19 cellular contexts compared by ENCODE assay signal in the genomic region with DNA sequence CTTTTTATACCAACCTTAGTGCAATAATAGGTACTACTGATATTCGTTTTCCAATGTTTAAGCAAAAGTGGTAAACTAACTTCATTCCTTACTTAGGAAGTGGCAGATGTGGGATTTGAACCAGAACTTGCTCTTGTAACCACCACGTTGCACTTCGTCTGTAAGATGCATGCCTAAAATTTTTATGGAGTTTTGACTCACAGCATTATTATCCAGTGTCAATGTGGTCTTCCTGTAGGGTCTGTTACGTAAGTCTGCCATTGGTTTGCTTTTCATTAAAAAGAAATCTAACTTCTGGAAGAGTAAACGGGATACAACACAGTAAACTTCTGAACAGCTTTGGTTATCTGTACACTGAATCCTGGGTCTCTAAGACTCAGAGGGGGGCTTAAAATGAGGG.
DNase-seq lines count a peak whose midpoint lies in the region; ATAC-seq and TF ChIP-seq lines count a peak whose summit lies in the region.
"Had no signal": no experiment of that assay in that cellular context is flagged by ENCODE, and none has a peak within 500 bp of the region (broad histone marks: within the 10 kb centered on the region; RNA-seq: fewer than 3 reads in every experiment).

No MANE protein-coding gene starts in this region.

- no peak overlapping the region for H3K4me3 ChIP-seq in SJSA1
- no peak overlapping the region for H3K4me3 ChIP-seq in esophagus muscularis mucosa
- H3K4me3 ChIP-seq: MG63, SJCRH30, smooth muscle cell, testis had no signal

- no peak for ATAC-seq in stimulated activated naive CD8-positive, alpha-beta T cell treated with anti-CD3 and anti-CD28 coated beads, Interleukin-15, Interleukin-2, amounts not matched to agents 100 U/mL and 50 U/mL, for 24 hours
- ATAC-seq: activated naive CD8-positive, alpha-beta T cell treated with anti-CD3 and anti-CD28 coated beads, Interleukin-2, amount 50 U/mL, for 24 hours; activated T-helper 17 cell treated with anti-CD3 and anti-CD28 coated beads, Interleukin-2, amount 50 U/mL, for 72 hours; CD8-positive, alpha-beta T cell; HCT116; naive thymus-derived CD4-positive, alpha-beta T cell had no signal

- no peak for TF ChIP-seq POLR2A in esophagus muscularis mucosa (IDR thresholded peaks at IDR 0.05; ENCODE audit: low read depth)

- TF ChIP-seq EP300 in esophagus muscularis mucosa (IDR thresholded peaks at IDR 0.05) = no peak

- H3K9me3 ChIP-seq in SJSA1 (replicated peaks) (no peaks in the 10 kb centered on the region), esophagus muscularis mucosa (no peaks in the 10 kb centered on the region)
- H3K9me3 ChIP-seq: SJCRH30, testis had no signal

- no peak for TF ChIP-seq CTCF in esophagus muscularis mucosa (IDR thresholded peaks at IDR 0.05)

- DNase-seq in GM03348 (ENCODE audit: low spot score) (peak; percentile 59), SJSA1 (ENCODE audit: low read depth in 1 of 2, low spot score in 2 of 2) (peak in 1 of 2 experiments; percentile 43), fibroblast of peridontal ligament (ENCODE audit: extremely low read depth) (peak; percentile 92), amygdala (lab: John Stamatoyannopoulos, UW) (no peak), LoVo (ENCODE audit: low spot score) (no peak), esophagus muscularis mucosa (ENCODE audit: extremely low spot score) (no peak)
- no peak for DNase-seq in stimulated activated naive CD8-positive, alpha-beta T cell treated with anti-CD3 and anti-CD28 coated beads, Interleukin-15, Interleukin-2, amounts not matched to agents 100 U/mL and 50 U/mL, for 24 hours
- DNase-seq: activated CD4-positive, CD25-positive, alpha-beta regulatory T cell treated with anti-CD3 and anti-CD28 coated beads, Interleukin-2, amount 50 U/mL, for 72 hours; activated naive CD8-positive, alpha-beta T cell treated with anti-CD3 and anti-CD28 coated beads, Interleukin-2, amount 50 U/mL, for 24 hours; CD8-positive, alpha-beta T cell; DND-41; MG63; naive thymus-derived CD4-positive, alpha-beta T cell; NCI-H1694; SJCRH30; testis had no signal

- peaks cover 17% of the 10 kb centered on the region for H3K4me1 ChIP-seq in SJSA1 (replicated peaks)
- H3K4me1 ChIP-seq in esophagus muscularis mucosa = no peaks in the 10 kb centered on the region
- H3K4me1 ChIP-seq: SJCRH30, testis had no signal

- intact Hi-C loops in esophagus muscularis mucosa (cut with DNase I) = no loop called here

- H3K27me3 ChIP-seq in SJSA1 (replicated peaks) = no peaks in the 10 kb centered on the region
- H3K27me3 ChIP-seq in esophagus muscularis mucosa = no peaks in the 10 kb centered on the region
- H3K27me3 ChIP-seq: MG63, testis had no signal

- H3K36me3 ChIP-seq in SJSA1 (no peaks in the 10 kb centered on the region), esophagus muscularis mucosa (no peaks in the 10 kb centered on the region)
- H3K36me3 ChIP-seq: MG63, SJCRH30 had no signal

- 76% methylated on average over 5 of the region's 5 CpGs for WGBS in esophagus muscularis mucosa

- H3K27ac ChIP-seq in SJSA1 (peak overlapping the region; percentile 50), esophagus muscularis mucosa (replicated peaks in 1 of 4) (no peak overlapping the region)
- H3K27ac ChIP-seq: SJCRH30, testis had no signal

Comparison
In these comparisons a context has a peak if more than half of its experiments do, and no peak if none do; other contexts are left out.
1. DNase-seq: peak in GM03348 (single experiment) and fibroblast of peridontal ligament (single experiment); none in amygdala (0 of 56), LoVo (single experiment), stimulated activated naive CD8-positive, alpha-beta T cell treated with anti-CD3 and anti-CD28 coated beads, Interleukin-15, Interleukin-2, amounts not matched to agents 100 U/mL and 50 U/mL, for 24 hours (single experiment) and esophagus muscularis mucosa (single experiment).